ENCODE assay signal across 1 cellular context in the genomic region with DNA sequence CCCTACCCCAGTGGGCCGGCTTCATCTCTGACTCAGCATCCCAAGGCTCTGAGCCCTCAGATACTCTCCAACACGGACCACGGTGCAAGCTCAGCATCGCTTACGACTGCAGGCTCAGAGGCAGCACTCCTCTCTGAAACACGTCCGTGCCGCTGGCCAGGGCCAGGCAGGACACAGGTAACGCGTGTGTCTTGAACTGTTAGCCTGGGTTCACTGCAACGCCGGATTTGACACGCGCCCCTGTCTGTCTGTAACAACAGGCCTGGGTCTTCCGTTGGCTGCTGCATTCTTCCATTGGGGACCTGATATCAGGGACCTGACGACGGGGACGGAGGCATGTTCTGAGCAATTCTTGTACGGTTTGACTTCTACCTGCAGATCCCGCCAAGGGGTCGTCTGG.
TF ChIP-seq lines count a peak whose summit lies in the region.

No MANE protein-coding gene starts in this region.

TF ChIP-seq in SK-N-SH, 30 proteins besides CTCF, POLR2A, EP300 and RAD21 (continued from another document):
- TF ChIP-seq JUND (IDR thresholded peaks at IDR 0.05) (no peak), RCOR1 (IDR thresholded peaks at IDR 0.05; ENCODE audit: low read length) (no peak), TEAD4 (IDR thresholded peaks at IDR 0.05; ENCODE audit: borderline replicate concordance, insufficient read depth) (no peak), GABPA (IDR thresholded peaks at IDR 0.05; ENCODE audit: low read depth) (no peak), POLR2AphosphoS5 (IDR thresholded peaks at IDR 0.05; ENCODE audit: low read depth, low read length) (no peak), MXI1 (IDR thresholded peaks at IDR 0.05; ENCODE audit: low read depth, low read length) (no peak), CHD2 (IDR thresholded peaks at IDR 0.05; ENCODE audit: low read length, partially characterized antibody) (no peak), RXRA (IDR thresholded peaks at IDR 0.05; ENCODE audit: borderline replicate concordance, low read depth) (no peak), RFX5 (IDR thresholded peaks at IDR 0.05; ENCODE audit: low read length) (no peak), EZH2phosphoT487 (IDR thresholded peaks at IDR 0.05; ENCODE audit: borderline replicate concordance, low read depth) (no peak), FOSL2 (IDR thresholded peaks at IDR 0.05; ENCODE audit: borderline replicate concordance, low read depth) (no peak), MAX (IDR thresholded peaks at IDR 0.05; ENCODE audit: low read depth) (no peak)
- TF ChIP-seq, protein P1, sequence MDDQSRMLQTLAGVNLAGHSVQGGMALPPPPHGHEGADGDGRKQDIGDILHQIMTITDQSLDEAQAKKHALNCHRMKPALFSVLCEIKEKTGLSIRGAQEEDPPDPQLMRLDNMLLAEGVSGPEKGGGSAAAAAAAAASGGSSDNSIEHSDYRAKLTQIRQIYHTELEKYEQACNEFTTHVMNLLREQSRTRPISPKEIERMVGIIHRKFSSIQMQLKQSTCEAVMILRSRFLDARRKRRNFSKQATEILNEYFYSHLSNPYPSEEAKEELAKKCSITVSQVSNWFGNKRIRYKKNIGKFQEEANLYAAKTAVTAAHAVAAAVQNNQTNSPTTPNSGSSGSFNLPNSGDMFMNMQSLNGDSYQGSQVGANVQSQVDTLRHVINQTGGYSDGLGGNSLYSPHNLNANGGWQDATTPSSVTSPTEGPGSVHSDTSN (IDR thresholded peaks at IDR 0.05) = no peak
